Comparison of ENCODE assay signal across 2 cellular contexts in the genomic region with DNA sequence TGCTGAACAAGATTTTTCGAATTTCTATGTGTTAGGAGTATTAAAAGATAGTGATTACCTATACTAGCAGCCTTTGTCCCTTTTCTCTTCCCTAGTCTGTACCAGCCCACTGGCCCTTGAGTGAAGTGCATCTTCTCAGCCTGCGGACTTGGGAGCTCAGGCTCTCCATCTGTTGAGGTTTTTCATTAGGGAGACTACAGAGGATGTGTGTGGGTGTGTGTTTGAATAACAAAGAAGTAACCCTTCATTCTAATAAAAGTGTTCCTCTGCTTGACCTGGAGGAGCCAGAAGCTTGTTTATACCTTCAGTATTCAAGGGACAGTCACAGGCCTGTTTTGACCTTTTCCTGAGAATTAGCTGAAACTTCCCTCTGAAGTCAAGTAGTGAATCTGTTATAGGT.
A peak's percentile ranks its signal among the peaks of the same experiment; 100 is the strongest.
TF ChIP-seq lines count a peak whose summit lies in the region.

No MANE protein-coding gene starts in this region.

TF ChIP-seq in GM23338, 12 proteins besides CTCF, POLR2A, EP300 and RAD21:
- TF ChIP-seq ZNF462 (CRISPR knock-in tag; IDR thresholded peaks at IDR 0.05) (no peak), EZH2 (IDR thresholded peaks at IDR 0.05; ENCODE audit: low read depth, unreplicated experiment) (peak; percentile 64)

TF ChIP-seq in H1, 55 proteins besides CTCF, POLR2A, EP300 and RAD21:
- no peak for TF ChIP-seq CHD7 (IDR thresholded peaks at IDR 0.05; ENCODE audit: insufficient replicate concordance, low read length)
- no peak for TF ChIP-seq POU5F1 (IDR thresholded peaks at IDR 0.05; ENCODE audit: low read depth, low read length)
- TF ChIP-seq EGR1 (IDR thresholded peaks at IDR 0.05; ENCODE audit: borderline replicate concordance, low read depth, low read length) = peak; percentile 53; the same call in 1 of the 2 replicates
- no peak for TF ChIP-seq BRCA1 (IDR thresholded peaks at IDR 0.05; ENCODE audit: low read depth, low read length)
- no peak for TF ChIP-seq TEAD4 (IDR thresholded peaks at IDR 0.05; ENCODE audit: low read depth, low read length)
- no peak for TF ChIP-seq SP2 (IDR thresholded peaks at IDR 0.05; ENCODE audit: low read length)
- no peak for TF ChIP-seq YY1 (IDR thresholded peaks at IDR 0.05; ENCODE audit: low read depth, low read length)
